In the genomic region with DNA sequence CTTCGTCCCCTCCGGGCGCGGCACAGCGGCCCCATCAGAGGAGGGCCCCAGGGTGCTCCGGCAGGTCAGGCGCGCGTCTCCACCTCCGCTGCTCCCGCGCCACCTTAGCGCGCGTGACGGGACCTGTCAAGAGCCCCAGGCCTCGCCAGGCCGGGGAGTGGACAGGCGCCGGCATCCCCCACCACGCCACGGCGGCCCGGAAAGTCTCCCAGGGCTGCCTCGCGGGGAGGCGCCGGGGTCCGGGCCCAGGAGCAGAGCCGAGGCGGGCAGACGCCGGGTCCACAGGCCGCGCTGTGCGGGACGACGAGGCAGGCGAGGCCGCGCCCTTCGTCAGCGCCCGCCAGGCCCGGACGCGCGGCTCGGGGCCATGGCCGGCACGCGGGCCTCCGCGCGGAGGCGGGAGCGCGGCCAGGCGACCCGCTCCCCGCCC, we compare ENCODE assay signal across 8 cellular contexts. TPM values are rescaled to one million over a fixed set of nuclear protein-coding genes. Genes with fewer than 3 reads are reported as not detected.
DNase-seq lines count a peak whose midpoint lies in the region; ATAC-seq and TF ChIP-seq lines count a peak whose summit lies in the region.

No MANE protein-coding gene starts in this region.

- H3K23ac ChIP-seq in mesendoderm (ENCODE audit: low read length) = no peak overlapping the region

- TF ChIP-seq CTCF in GM20000 (IDR thresholded peaks at IDR 0.05; ENCODE audit: extremely low read depth, missing control alignments) = no peak

- peak overlapping the region; percentile 65 for H3K4me3 ChIP-seq in mesendoderm (ENCODE audit: low read length)

- peaks cover 41% of the 10 kb centered on the region for H3K79me2 ChIP-seq in mesendoderm (ENCODE audit: control insufficient read depth, insufficient read depth, low read length)

- peaks cover 13% of the 10 kb centered on the region for H3K36me3 Mint-ChIP-seq in stimulated activated effector memory CD8-positive, alpha-beta T cell treated with anti-CD3 and anti-CD28 coated beads, Interleukin-12 subunit alpha, Interleukin-12 subunit beta, amount 100 ng/mL, for 72 hours

- H3K4me1 Mint-ChIP-seq in stimulated activated effector memory CD8-positive, alpha-beta T cell treated with anti-CD3 and anti-CD28 coated beads, Interleukin-12 subunit alpha, Interleukin-12 subunit beta, amount 100 ng/mL, for 72 hours = peaks cover 40% of the 10 kb centered on the region

- peak overlapping the region; percentile 89 for H3K4ac ChIP-seq in mesendoderm (ENCODE audit: low read depth, low read length)

- WGBS in mesendoderm (ENCODE audit: extremely low coverage, insufficient coverage, low lambda C conversion rate) = no CpG with 5 or more reads among the region's 61 CpGs

- H3K4me1 ChIP-seq in mesendoderm (ENCODE audit: control insufficient read depth, low read depth, low read length) = peaks cover 7% of the 10 kb centered on the region

- H3K9ac ChIP-seq in mesendoderm (ENCODE audit: low read length) = peak overlapping the region; percentile 92

- no peak overlapping the region for H2BK5ac ChIP-seq in mesendoderm (ENCODE audit: low read length)

- peak overlapping the region; percentile 88 for H3K18ac ChIP-seq in mesendoderm (ENCODE audit: low read length)

- peak overlapping the region; percentile 69 for H4K8ac ChIP-seq in mesendoderm (ENCODE audit: low read depth, low read length)

- peak overlapping the region; percentile 84 for H3K27ac ChIP-seq in mesendoderm (ENCODE audit: low read depth, low read length)

- no peak overlapping the region for H2BK15ac ChIP-seq in mesendoderm (replicated peaks; ENCODE audit: low read depth)

- peak overlapping the region; percentile 29 for H3K4me2 ChIP-seq in mesendoderm (ENCODE audit: low read length)

- no peak overlapping the region for H2AK5ac ChIP-seq in mesendoderm (ENCODE audit: low read length)

- H3K9me3 Mint-ChIP-seq in stimulated activated effector memory CD8-positive, alpha-beta T cell treated with anti-CD3 and anti-CD28 coated beads, Interleukin-12 subunit alpha, Interleukin-12 subunit beta, amount 100 ng/mL, for 72 hours = no peaks in the 10 kb centered on the region

- peak; percentile 38 for ATAC-seq in HG03571 (IDR thresholded peaks at IDR 0.05; ENCODE audit: unreplicated experiment)
- ATAC-seq in stimulated activated effector memory CD8-positive, alpha-beta T cell treated with anti-CD3 and anti-CD28 coated beads, Interleukin-12 subunit alpha, Interleukin-12 subunit beta, amount 100 ng/mL, for 72 hours = peak; percentile 61

- DNase-seq in CD1c-positive myeloid dendritic cell (ENCODE audit: extremely low spot score) (peak; percentile 33), GM20000 (ENCODE audit: low spot score) (peak; percentile 43), ecto neural progenitor cell (ENCODE audit: low spot score) (peak; percentile 70), mesendoderm (no peak), NCI-H1930 (lab: John Stamatoyannopoulos, UW) (no peak)
- DNase-seq in activated CD4-positive, CD25-positive, alpha-beta regulatory T cell treated with anti-CD3 and anti-CD28 coated beads, Interleukin-2, amount 50 U/mL, for 72 hours = peak; percentile 65
- DNase-seq in stimulated activated effector memory CD8-positive, alpha-beta T cell treated with anti-CD3 and anti-CD28 coated beads, Interleukin-12 subunit alpha, Interleukin-12 subunit beta, amount 100 ng/mL, for 72 hours (ENCODE audit: low spot score in 2 of 2) = peak; percentile 38 to 75

- peak overlapping the region; percentile 87 for H3K56ac ChIP-seq in mesendoderm (ENCODE audit: low read length)

- H3K36me3 ChIP-seq in mesendoderm (ENCODE audit: control insufficient read depth, insufficient read depth, low read length) = no peaks in the 10 kb centered on the region

- H2BK120ac ChIP-seq in mesendoderm (ENCODE audit: low read depth, low read length) = no peak overlapping the region

- H3K27me3 ChIP-seq in mesendoderm (ENCODE audit: insufficient read depth, low read length, poor library complexity) = no peaks in the 10 kb centered on the region

- no peak overlapping the region for H4K5ac ChIP-seq in mesendoderm (ENCODE audit: low read length)

- peaks cover 9% of the 10 kb centered on the region for H3K79me1 ChIP-seq in mesendoderm (ENCODE audit: low read length)

- peak overlapping the region; percentile 89 for H3K4me3 Mint-ChIP-seq in stimulated activated effector memory CD8-positive, alpha-beta T cell treated with anti-CD3 and anti-CD28 coated beads, Interleukin-12 subunit alpha, Interleukin-12 subunit beta, amount 100 ng/mL, for 72 hours

- H3K27ac Mint-ChIP-seq in stimulated activated effector memory CD8-positive, alpha-beta T cell treated with anti-CD3 and anti-CD28 coated beads, Interleukin-12 subunit alpha, Interleukin-12 subunit beta, amount 100 ng/mL, for 72 hours = peak overlapping the region; percentile 99

RNA-seq across cellular contexts. Expression of a gene that starts 0.5 kb away (rescaled TPM):
- polyA plus RNA-seq in mesendoderm (2013, experiment 1 of 2) = 76.8 TPM
- 79.1 TPM for polyA plus RNA-seq in mesendoderm (2013, experiment 2 of 2)

Comparison
In these comparisons a context has a peak if more than half of its experiments do, and no peak if none do; other contexts are left out.
1. DNase-seq: peak in CD1c-positive myeloid dendritic cell (single experiment), GM20000 (single experiment), activated CD4-positive, CD25-positive, alpha-beta regulatory T cell treated with anti-CD3 and anti-CD28 coated beads, Interleukin-2, amount 50 U/mL, for 72 hours (single experiment), ecto neural progenitor cell (single experiment) and stimulated activated effector memory CD8-positive, alpha-beta T cell treated with anti-CD3 and anti-CD28 coated beads, Interleukin-12 subunit alpha, Interleukin-12 subunit beta, amount 100 ng/mL, for 72 hours (2 of 2); none in mesendoderm (single experiment) and NCI-H1930 (0 of 2).